ENCODE assay signal across 11 cellular contexts in genomic region chr2:144453486-144454158, GRCh38.
DNase-seq lines count a peak whose midpoint lies in the region; ATAC-seq and TF ChIP-seq lines count a peak whose summit lies in the region.
"Had no signal": no experiment of that assay in that cellular context is flagged by ENCODE, and none has a peak within 500 bp of the region (broad histone marks: within the 10 kb centered on the region; RNA-seq: fewer than 3 reads in every experiment).

No MANE protein-coding gene starts in this region.

- peak overlapping the region; percentile 60 for H3K27ac Mint-ChIP-seq in chondrocyte (ENCODE audit: unreplicated experiment)
- H3K27ac Mint-ChIP-seq: activated CD4-positive, alpha-beta T cell treated with anti-CD3 and anti-CD28 coated beads, Interleukin-2, amount 10 ng/mL, durations not matched to agents 7 days and 5 days had no signal

- peaks cover 69% of the 10 kb centered on the region for H3K4me1 Mint-ChIP-seq in chondrocyte (ENCODE audit: low read depth)

- DNase-seq in cardiac muscle cell (ENCODE audit: low read depth in 1 of 2, low spot score in 1 of 2) (no peak), Right ventricle myocardium superior (no peak), chondrocyte (ENCODE audit: low spot score) (no peak), upper lobe of left lung (no peak), medulla oblongata (ENCODE audit: extremely low spot score) (no peak)
- DNase-seq: activated CD4-positive, alpha-beta T cell treated with anti-CD3 and anti-CD28 coated beads, Interleukin-2, amount 10 ng/mL, durations not matched to agents 7 days and 5 days; anterior cingulate cortex; NCI-H2107 had no signal

- no peaks in the 10 kb centered on the region for H3K9me3 Mint-ChIP-seq in chondrocyte (ENCODE audit: low read depth)
- H3K9me3 Mint-ChIP-seq: activated CD4-positive, alpha-beta T cell treated with anti-CD3 and anti-CD28 coated beads, Interleukin-2, amount 10 ng/mL, durations not matched to agents 7 days and 5 days had no signal

- TF ChIP-seq EP300 in upper lobe of left lung (IDR thresholded peaks at IDR 0.05), result no peak

- no peak for ATAC-seq in Right ventricle myocardium superior (ENCODE audit: poor library complexity)
- no peak for ATAC-seq in upper lobe of left lung (ENCODE audit: low FRiP score in 2 of 2)
- no peak for ATAC-seq in HG02642 (IDR thresholded peaks at IDR 0.05; ENCODE audit: poor library complexity, unreplicated experiment)
- ATAC-seq in GM18873 (IDR thresholded peaks at IDR 0.05; ENCODE audit: low FRiP score, unreplicated experiment), result no peak

- H3K4me1 ChIP-seq in cardiac muscle cell (ENCODE audit: low read depth), result peaks cover 62% of the 10 kb centered on the region
- peaks cover 80% of the 10 kb centered on the region for H3K4me1 ChIP-seq in mesodermal cell (ENCODE audit: control insufficient read depth, insufficient read depth, low read length, poor library complexity, severe bottlenecking)
- H3K4me1 ChIP-seq in upper lobe of left lung, result peaks cover 37 to 68% (median 62%) of the 10 kb centered on the region in 4 donors

- intact Hi-C loops in Right ventricle myocardium superior (cut with DNase I), result no loop called here

- no peak for TF ChIP-seq POLR2A in upper lobe of left lung (IDR thresholded peaks at IDR 0.05)

- no CpG with 5 or more reads among the region's 5 CpGs for WGBS in mesodermal cell (ENCODE audit: insufficient coverage in 2 of 2), 2 experiments
- 68 to 76% methylated on average over 5 of the region's 5 CpGs for WGBS in upper lobe of left lung, 2 donors

- H3K4me3 Mint-ChIP-seq in chondrocyte (ENCODE audit: unreplicated experiment), result no peak overlapping the region
- H3K4me3 Mint-ChIP-seq: activated CD4-positive, alpha-beta T cell treated with anti-CD3 and anti-CD28 coated beads, Interleukin-2, amount 10 ng/mL, durations not matched to agents 7 days and 5 days had no signal

- H3K36me3 Mint-ChIP-seq in chondrocyte (ENCODE audit: low read depth), result no peaks in the 10 kb centered on the region

- H3K36me3 ChIP-seq in cardiac muscle cell (no peaks in the 10 kb centered on the region), mesodermal cell (ENCODE audit: control insufficient read depth, insufficient read depth, low read length) (peaks cover 22% of the 10 kb centered on the region), upper lobe of left lung (no peaks in the 10 kb centered on the region)

- H3K4me3 ChIP-seq in cardiac muscle cell (no peak overlapping the region), mesodermal cell (ENCODE audit: extremely low read depth, insufficient read depth, low read length, poor library complexity, severe bottlenecking) (no peak overlapping the region), upper lobe of left lung (no peak overlapping the region)

- peak overlapping the region; percentile 83 for H3K27ac ChIP-seq in cardiac muscle cell
- H3K27ac ChIP-seq in mesodermal cell (ENCODE audit: low read depth, low read length, severe bottlenecking), result peak overlapping the region; percentile 88
- H3K27ac ChIP-seq in upper lobe of left lung, result peak overlapping the region; percentile 40 to 85 (median 69)

- H3K27me3 ChIP-seq in cardiac muscle cell (no peaks in the 10 kb centered on the region), upper lobe of left lung (no peaks in the 10 kb centered on the region)

- H3K9me3 ChIP-seq in cardiac muscle cell (ENCODE audit: low read depth) (no peaks in the 10 kb centered on the region), mesodermal cell (ENCODE audit: control insufficient read depth, low read length) (no peaks in the 10 kb centered on the region), upper lobe of left lung (no peaks in the 10 kb centered on the region)

- no peaks in the 10 kb centered on the region for H3K27me3 Mint-ChIP-seq in chondrocyte (ENCODE audit: low read depth)

- TF ChIP-seq CTCF in cardiac muscle cell (IDR thresholded peaks at IDR 0.05; ENCODE audit: low read depth, low read length) (no peak), chondrocyte (IDR thresholded peaks at IDR 0.05) (no peak), upper lobe of left lung (IDR thresholded peaks at IDR 0.05) (no peak)
